ENCODE assay signal across 15 cellular contexts in genomic region chr4:153234923-153235322, GRCh38. TPM values are rescaled to one million over a fixed set of nuclear protein-coding genes. Genes with fewer than 3 reads are reported as not detected.
DNase-seq lines count a peak whose midpoint lies in the region; ATAC-seq, FAIRE-seq and TF ChIP-seq lines count a peak whose summit lies in the region.
"Had no signal": no experiment of that assay in that cellular context is flagged by ENCODE, and none has a peak within 500 bp of the region (broad histone marks: within the 10 kb centered on the region; RNA-seq: fewer than 3 reads in every experiment).

No MANE protein-coding gene starts in this region.

- WGBS in A549 (ENCODE audit: missing lambda C conversion rate): 40% methylated on average over 2 of the region's 2 CpGs
- WGBS in heart right ventricle, 2 donors: 89 to 95% methylated on average over 2 of the region's 2 CpGs

- no peak for TF ChIP-seq EP300 in A549 (IDR thresholded peaks at IDR 0.05)

- no peaks in the 10 kb centered on the region for H3K9me3 ChIP-seq in A549
- H3K9me3 ChIP-seq in fibroblast of lung (ENCODE audit: control insufficient read depth, insufficient read depth, low read depth, low read length): no peaks in the 10 kb centered on the region
- no peaks in the 10 kb centered on the region for H3K9me3 ChIP-seq in heart right ventricle
- H3K9me3 ChIP-seq: uterus had no signal

- no peak overlapping the region for H3K9ac ChIP-seq in fibroblast of lung (ENCODE audit: insufficient read depth, low read length)

- DNase-seq in A549 (ENCODE audit: low read depth in 1 of 2, low spot score in 1 of 2) (no peak), HCEC 1CT (peak; percentile 35), fibroblast of lung (ENCODE audit: low read depth in 2 of 2) (peak; percentile 36 to 82), mesenteric fat pad (ENCODE audit: low spot score) (no peak), heart right ventricle (no peak), DMS53 (lab: John Stamatoyannopoulos, UW) (no peak)
- DNase-seq: activated CD8-positive, alpha-beta memory T cell treated with anti-CD3 and anti-CD28 coated beads for 24 hours; activated naive CD4-positive, alpha-beta T cell; DND-41; H7; NCI-H446 treated with DMSO at 0.1 percent for 48 hours; uterus had no signal

- POLR2A ChIA-PET in A549 (lab: Yijun Ruan, JAX): no interaction called here

- H3K36me3 ChIP-seq in fibroblast of lung (ENCODE audit: control insufficient read depth, insufficient read depth, low read length) (no peaks in the 10 kb centered on the region), heart right ventricle (peaks cover 0 to 21% (median 0%) of the 10 kb centered on the region in 9 donors)
- H3K36me3 ChIP-seq: uterus had no signal

- ATAC-seq in A549 (no peak), SK-N-SH treated with all-trans-retinoic acid at 6 μM for 48 hours (peak; percentile 36), HG03139 (IDR thresholded peaks at IDR 0.05; ENCODE audit: unreplicated experiment) (no peak), heart right ventricle (no peak)
- ATAC-seq: stimulated activated effector memory CD8-positive, alpha-beta T cell treated with anti-CD3 and anti-CD28 coated beads, Interleukin-12 subunit alpha, Interleukin-12 subunit beta, amount 100 ng/mL, for 72 hours had no signal

- no peaks in the 10 kb centered on the region for H4K20me1 ChIP-seq in fibroblast of lung (ENCODE audit: control insufficient read depth, extremely low read depth, insufficient read depth, low read length)

- TF ChIP-seq RAD21 in A549 (conservative IDR thresholded peaks at IDR 0.05 in 1 of 2, IDR thresholded peaks at IDR 0.05 in 1 of 2): no peak

- TF ChIP-seq CTCF in A549 (IDR thresholded peaks at IDR 0.05) (no peak), fibroblast of lung (conservative IDR thresholded peaks at IDR 0.05 in 1 of 2, IDR thresholded peaks at IDR 0.05 in 1 of 2; ENCODE audit: low read depth in 1 of 2, low read length in 2 of 2) (no peak), heart right ventricle (IDR thresholded peaks at IDR 0.05) (no peak)

- H3K27ac ChIP-seq in A549: peak overlapping the region in 1 of 2 experiments; percentile 82; a peak in 4 of 6 replicates
- peak overlapping the region; percentile 26 for H3K27ac ChIP-seq in fibroblast of lung (ENCODE audit: insufficient read depth, low read length)
- H3K27ac ChIP-seq in heart right ventricle: no peak overlapping the region
- H3K27ac ChIP-seq: uterus had no signal

- CTCF ChIA-PET in A549 (lab: Yijun Ruan, JAX): interaction anchor here (0.7 kb wide), 1 partner anchor 359 kb away, joined by 3 read pairs; no protein-coding TSS in a partner anchor

- no peak overlapping the region for H2AFZ ChIP-seq in fibroblast of lung (ENCODE audit: low read length)

- no peak overlapping the region for H3K4me3 ChIP-seq in A549
- no peak overlapping the region for H3K4me3 ChIP-seq in fibroblast of lung (replicated peaks in 1 of 4; ENCODE audit: control extremely low read depth in 1 of 4, insufficient read depth in 1 of 4, low read depth in 3 of 4, low read length in 4 of 4)
- H3K4me3 ChIP-seq in heart right ventricle: no peak overlapping the region
- H3K4me3 ChIP-seq: uterus had no signal

- no peak for FAIRE-seq in A549 (lab: Jason Lieb, UNC)

- H3K4me1 ChIP-seq in A549: peaks cover 28% of the 10 kb centered on the region
- H3K4me1 ChIP-seq in fibroblast of lung (ENCODE audit: control insufficient read depth, extremely low read depth, insufficient read depth, low read length): peaks cover 14% of the 10 kb centered on the region
- peaks cover 8 to 46% (median 27%) of the 10 kb centered on the region in 9 donors for H3K4me1 ChIP-seq in heart right ventricle

- TF ChIP-seq POLR2A in A549 (IDR thresholded peaks at IDR 0.05; ENCODE audit: low read length): no peak

- peak overlapping the region; percentile 64 for H3K4me2 ChIP-seq in A549
- H3K4me2 ChIP-seq in fibroblast of lung (ENCODE audit: extremely low read depth, insufficient read depth, low read length): peak overlapping the region; percentile 21

- H3K27me3 ChIP-seq in fibroblast of lung (ENCODE audit: control insufficient read depth, insufficient read depth, low read length) (no peaks in the 10 kb centered on the region), heart right ventricle (no peaks in the 10 kb centered on the region)
- H3K27me3 ChIP-seq: uterus had no signal

- intact Hi-C loops in heart right ventricle (cut with DNase I): loop anchor here in 1 of 10 donors (5.0 kb wide), 2 partner anchors 42 to 82 kb away; no protein-coding TSS in a partner anchor

- H3K79me2 ChIP-seq in fibroblast of lung (ENCODE audit: control insufficient read depth, insufficient read depth, low read length): peaks cover 14% of the 10 kb centered on the region

TF ChIP-seq in A549, 52 proteins besides CTCF, POLR2A, EP300 and RAD21 (continues in another document):
- TF ChIP-seq CHD4 (IDR thresholded peaks at IDR 0.05; ENCODE audit: borderline replicate concordance) (no peak), EHF (CRISPR knock-in tag; IDR thresholded peaks at IDR 0.05) (no peak), PBX3 (IDR thresholded peaks at IDR 0.05) (no peak), FOXS1 (CRISPR knock-in tag; IDR thresholded peaks at IDR 0.05) (no peak), ZSCAN20 (CRISPR knock-in tag; IDR thresholded peaks at IDR 0.05) (no peak), USF2 (IDR thresholded peaks at IDR 0.05) (no peak), HDAC2 (IDR thresholded peaks at IDR 0.05) (no peak), HOXA7 (CRISPR knock-in tag; IDR thresholded peaks at IDR 0.05) (no peak), HEYL (CRISPR knock-in tag; IDR thresholded peaks at IDR 0.05) (no peak), MYC (IDR thresholded peaks at IDR 0.05; ENCODE audit: borderline replicate concordance, low read length) (no peak), CBX8 (IDR thresholded peaks at IDR 0.05) (no peak), MAFK (IDR thresholded peaks at IDR 0.05; ENCODE audit: partially characterized antibody) (no peak), FOSB (CRISPR knock-in tag; IDR thresholded peaks at IDR 0.05) (no peak)

TF ChIP-seq in SK-N-SH treated with all-trans-retinoic acid at 6 μM for 48 hours, 23 proteins besides CTCF, POLR2A, EP300 and RAD21:
- TF ChIP-seq ISL1 (CRISPR knock-in tag; IDR thresholded peaks at IDR 0.05): peak; percentile 42; the same call in 1 of the 2 replicates
- no peak for TF ChIP-seq GLIS3 (CRISPR knock-in tag; IDR thresholded peaks at IDR 0.05)

RNA-seq across cellular contexts. Expression of gene TRIM2, which starts 30.7 kb away (rescaled TPM):
- polyA plus RNA-seq in A549 (2011; rRNA removed): 0.92 and 1.0 TPM in 2 replicates
- 0.14 and 0.29 TPM in 2 replicates for polyA plus RNA-seq in A549 (2012; cell fraction: cytosol; rRNA removed)
- 0.32 and 0.44 TPM in 2 replicates for polyA plus RNA-seq in A549 (2012; cell fraction: nucleus; rRNA removed)
- polyA plus RNA-seq in A549 (2017; fragmentation: RNase III; extraction: RNeasy Plus Mini Kit Qiagen cat#74134 plus additional on column Dnase treatment): 1.0 to 1.4 TPM (median 1.2 TPM) in 3 replicates
- polyA minus RNA-seq in A549 (2011; rRNA and poly(A)+ RNA removed): 5.2 and 6.1 TPM in 2 replicates
- 70.4 and 90.8 TPM in 2 replicates for total RNA-seq in fibroblast of lung
- 39.6 and 41.2 TPM in 2 replicates for polyA plus RNA-seq in fibroblast of lung
- polyA plus RNA-seq in fibroblast of lung (2012): 23.4 and 23.5 TPM in 2 replicates
- 110 and 116 TPM in 2 replicates for polyA minus RNA-seq in fibroblast of lung (ENCODE audit: low replicate concordance)
- 17.6 TPM for total RNA-seq in mesenteric fat pad
- 10 to 100 TPM; 15.2 to 33.2 (median 20.7) TPM for total RNA-seq in heart right ventricle
- polyA plus RNA-seq in heart right ventricle: 1 to 10 TPM; 2.8 to 8.2 TPM

Comparison
In these comparisons a context has a peak if more than half of its experiments do, and no peak if none do; other contexts are left out.
1. DNase-seq: peak in HCEC 1CT (single experiment) and fibroblast of lung (2 of 2); none in A549 (0 of 2), mesenteric fat pad (single experiment), heart right ventricle (0 of 2) and DMS53 (single experiment).